Comparison of ENCODE assay signal across 9 cellular contexts in genomic region chr1:33137800-33138199, GRCh38. TPM values are rescaled to one million over a fixed set of nuclear protein-coding genes. Genes with fewer than 3 reads are reported as not detected.
DNase-seq lines count a peak whose midpoint lies in the region; ATAC-seq, FAIRE-seq and TF ChIP-seq lines count a peak whose summit lies in the region.
"Had no signal": no experiment of that assay in that cellular context is flagged by ENCODE, and none has a peak within 500 bp of the region (broad histone marks: within the 10 kb centered on the region; RNA-seq: fewer than 3 reads in every experiment).

No MANE protein-coding gene starts in this region.

- no peak for FAIRE-seq in frontal cortex (lab: Jason Lieb, UNC)

- no peaks in the 10 kb centered on the region for H3K9me3 Mint-ChIP-seq in stimulated activated naive B cell treated with anti-CD40 and anti-IgM and Interleukin-4, amounts not matched to agents 10 μg/mL and 1 μg/mL and 100 μg/mL, for 72 hours

- no peaks in the 10 kb centered on the region for H4K20me1 ChIP-seq in DOHH2 (ENCODE audit: control insufficient read depth, insufficient read depth, low read depth, low read length)

- H3K4me3 Mint-ChIP-seq in stimulated activated naive B cell treated with anti-CD40 and anti-IgM and Interleukin-4, amounts not matched to agents 10 μg/mL and 1 μg/mL and 100 μg/mL, for 72 hours = no peak overlapping the region

- peak; percentile 96 for TF ChIP-seq CTCF in DOHH2 (IDR thresholded peaks at IDR 0.05; ENCODE audit: low read depth, low read length, poor library complexity, severe bottlenecking)

- H3K9me2 ChIP-seq in DOHH2 (replicated peaks; ENCODE audit: control insufficient read depth, low read length) = no peaks in the 10 kb centered on the region

- no peaks in the 10 kb centered on the region for H3K4me1 ChIP-seq in DOHH2 (ENCODE audit: control insufficient read depth, low read length)
- H3K4me1 ChIP-seq in adipocyte (ENCODE audit: control insufficient read depth, insufficient read depth, low read length) = peaks cover 9% of the 10 kb centered on the region

- peaks cover 5 to 17% of the 10 kb centered on the region in 2 donors for H3K4me1 Mint-ChIP-seq in stimulated activated naive B cell treated with anti-CD40 and anti-IgM and Interleukin-4, amounts not matched to agents 10 μg/mL and 1 μg/mL and 100 μg/mL, for 72 hours

- H3K4me2 ChIP-seq in DOHH2 (ENCODE audit: low read length) = no peak overlapping the region

- H3K9me3 ChIP-seq in DOHH2 (ENCODE audit: control insufficient read depth, insufficient read depth, low read length) (no peaks in the 10 kb centered on the region), adipocyte (ENCODE audit: control insufficient read depth, low read length) (no peaks in the 10 kb centered on the region)

- no peak overlapping the region for H3K27ac Mint-ChIP-seq in stimulated activated naive B cell treated with anti-CD40 and anti-IgM and Interleukin-4, amounts not matched to agents 10 μg/mL and 1 μg/mL and 100 μg/mL, for 72 hours

- peak; percentile 50 to 57 for ATAC-seq in stimulated activated naive B cell treated with anti-CD40 and anti-IgM and Interleukin-4, amounts not matched to agents 10 μg/mL and 1 μg/mL and 100 μg/mL, for 72 hours (replicated peaks)

- H3K4me3 ChIP-seq in DOHH2 (ENCODE audit: low read length) (no peak overlapping the region), adipocyte (ENCODE audit: low read length) (no peak overlapping the region)

- peaks cover 5% of the 10 kb centered on the region in 2 donors for H3K36me3 Mint-ChIP-seq in stimulated activated naive B cell treated with anti-CD40 and anti-IgM and Interleukin-4, amounts not matched to agents 10 μg/mL and 1 μg/mL and 100 μg/mL, for 72 hours

- H3K9ac ChIP-seq in adipocyte (ENCODE audit: low read length) = no peak overlapping the region

- H3K27ac ChIP-seq in DOHH2 (ENCODE audit: low read depth, low read length) = no peak overlapping the region
- H3K27ac ChIP-seq: epithelial cell of prostate had no signal

- DNase-seq in NCI-H128 (lab: John Stamatoyannopoulos, UW; ENCODE audit: unreplicated experiment) (peak; percentile 39), adipocyte (ENCODE audit: low read depth) (peak; percentile 70), iPS-NIHi7 (ENCODE audit: extremely low spot score) (peak; percentile 79), NK-92 (lab: John Stamatoyannopoulos, UW; ENCODE audit: unreplicated experiment) (no peak), frontal cortex (ENCODE audit: low spot score in 2 of 2) (no peak), 8988T (no peak)
- DNase-seq in stimulated activated naive B cell treated with anti-CD40 and anti-IgM and Interleukin-4, amounts not matched to agents 10 μg/mL and 1 μg/mL and 100 μg/mL, for 72 hours = no peak

- no peaks in the 10 kb centered on the region for H3K79me2 ChIP-seq in DOHH2 (ENCODE audit: control insufficient read depth, low read length)

- no peaks in the 10 kb centered on the region for H3K27me3 Mint-ChIP-seq in stimulated activated naive B cell treated with anti-CD40 and anti-IgM and Interleukin-4, amounts not matched to agents 10 μg/mL and 1 μg/mL and 100 μg/mL, for 72 hours

- H3F3A ChIP-seq in DOHH2 (ENCODE audit: control insufficient read depth, insufficient read depth) = no peaks in the 10 kb centered on the region

- H3K36me3 ChIP-seq in DOHH2 (ENCODE audit: control insufficient read depth, low read length) (no peaks in the 10 kb centered on the region), adipocyte (ENCODE audit: control insufficient read depth, insufficient read depth, low read length, severe bottlenecking) (no peaks in the 10 kb centered on the region)

- H3K27me3 ChIP-seq in DOHH2 (ENCODE audit: control insufficient read depth, low read length) (no peaks in the 10 kb centered on the region), adipocyte (replicated peaks; ENCODE audit: control insufficient read depth, insufficient read depth, low read length) (peaks cover 3% of the 10 kb centered on the region)

RNA-seq across cellular contexts. Expression of gene TRIM62, which starts 44.0 kb away (rescaled TPM):
- 3.3 TPM for total RNA-seq in frontal cortex

RNA-seq across cellular contexts. Expression of gene AZIN2, which starts 56.8 kb away (rescaled TPM):
- total RNA-seq in frontal cortex = 11.8 TPM

Comparison
In these comparisons a context has a peak if more than half of its experiments do, and no peak if none do; other contexts are left out.
1. DNase-seq: peak in NCI-H128 (single experiment), adipocyte (single experiment) and iPS-NIHi7 (single experiment); none in stimulated activated naive B cell treated with anti-CD40 and anti-IgM and Interleukin-4, amounts not matched to agents 10 μg/mL and 1 μg/mL and 100 μg/mL, for 72 hours (single experiment), NK-92 (single experiment), frontal cortex (0 of 2) and 8988T (single experiment).